35 cellular contexts compared by ENCODE assay signal in genomic region chr3:113297741-113298320, GRCh38.
"Had no signal": no experiment of that assay in that cellular context is flagged by ENCODE, and none has a peak within 500 bp of the region (broad histone marks: within the 10 kb centered on the region; RNA-seq: fewer than 3 reads in every experiment).

No MANE protein-coding gene starts in this region.

- H3K9me3 ChIP-seq: ascending aorta, breast epithelium, MG63, Peyer's patch, SJSA1 had no signal

- H3K4me1 Mint-ChIP-seq: activated naive CD4-positive, alpha-beta T cell treated with anti-CD3 and anti-CD28 coated beads, Interleukin-2, amount 50 U/mL, for 24 hours; activated naive CD8-positive, alpha-beta T cell treated with anti-CD3 and anti-CD28 coated beads, Interleukin-2, amount 10 ng/mL, durations not matched to agents 7 days and 5 days; central memory CD8-positive, alpha-beta T cell had no signal

- H3K9me3 Mint-ChIP-seq: activated CD8-positive, alpha-beta T cell treated with anti-CD3 and anti-CD28 coated beads for 36 hours; activated naive CD4-positive, alpha-beta T cell treated with anti-CD3 and anti-CD28 coated beads, Interleukin-2, amount 50 U/mL, for 24 hours; activated naive CD8-positive, alpha-beta T cell treated with anti-CD3 and anti-CD28 coated beads, Interleukin-2, amount 10 ng/mL, durations not matched to agents 7 days and 5 days; activated T-cell treated with anti-CD3 and anti-CD28 coated beads, Interleukin-2, amount 50 U/mL, for 72 hours; activated T-helper 2 cell treated with anti-CD3 and anti-CD28 coated beads, Interferon-gamma antibody, Interleukin-2, Interleukin-4, amounts not matched to agents 10 μg/mL and 5 μg/mL and 100 μg/mL, durations not matched to agents 14 hours and 24 hours and 36 hours; central memory CD8-positive, alpha-beta T cell had no signal

- H3K4me3 Mint-ChIP-seq: activated CD8-positive, alpha-beta T cell treated with anti-CD3 and anti-CD28 coated beads for 36 hours; activated naive CD4-positive, alpha-beta T cell treated with anti-CD3 and anti-CD28 coated beads, Interleukin-2, amount 50 U/mL, for 24 hours; activated naive CD8-positive, alpha-beta T cell treated with anti-CD3 and anti-CD28 coated beads, Interleukin-2, amount 10 ng/mL, durations not matched to agents 7 days and 5 days; activated T-cell treated with anti-CD3 and anti-CD28 coated beads, Interleukin-2, amount 50 U/mL, for 72 hours; central memory CD8-positive, alpha-beta T cell had no signal

- H3K27me3 Mint-ChIP-seq: activated CD8-positive, alpha-beta T cell treated with anti-CD3 and anti-CD28 coated beads for 36 hours; activated naive CD4-positive, alpha-beta T cell treated with anti-CD3 and anti-CD28 coated beads, Interleukin-2, amount 50 U/mL, for 24 hours; activated naive CD8-positive, alpha-beta T cell treated with anti-CD3 and anti-CD28 coated beads, Interleukin-2, amount 10 ng/mL, durations not matched to agents 7 days and 5 days; central memory CD8-positive, alpha-beta T cell had no signal

- H3K4me1 ChIP-seq: ascending aorta, breast epithelium, Peyer's patch, SJSA1 had no signal

- H3K27me3 ChIP-seq: ascending aorta, breast epithelium, MG63, Peyer's patch, SJSA1 had no signal

- ATAC-seq: activated CD8-positive, alpha-beta T cell treated with anti-CD3 and anti-CD28 coated beads for 36 hours; activated T-cell treated with anti-CD3 and anti-CD28 coated beads, Interleukin-2, amount 50 U/mL, for 72 hours; PC-3 had no signal

- DNase-seq: activated CD4-positive, alpha-beta T cell treated with anti-CD3 and anti-CD28 coated beads for 1 hour; activated CD4-positive, alpha-beta T cell treated with anti-CD3 and anti-CD28 coated beads for 48 hours; activated CD4-positive, CD25-positive, alpha-beta regulatory T cell; activated CD8-positive, alpha-beta T cell treated with anti-CD3 and anti-CD28 coated beads for 36 hours; activated gamma-delta T cell; activated naive CD4-positive, alpha-beta T cell treated with Interleukin-2 at 50 U/mL for 16 hours; activated naive CD8-positive, alpha-beta T cell treated with anti-CD3 and anti-CD28 coated beads, Interleukin-2, amount 10 ng/mL, durations not matched to agents 7 days and 5 days; activated T-cell treated with anti-CD3 and anti-CD28 coated beads, Interleukin-2, amount 50 U/mL, for 1 hour; activated T-cell treated with anti-CD3 and anti-CD28 coated beads, Interleukin-2, amount 50 U/mL, for 72 hours; amygdala; Kasumi-1; KG1; MG63; NCI-H1048; NCI-H1930; NCI-H2081 treated with DMSO at 0.1 percent for 48 hours; NCI-H226; NCI-H526; NCI-H748 treated with DMSO at 0.1 percent for 48 hours; NK-92 treated with Interleukin-12 subunit alpha and Interleukin-12 subunit beta, amount 100 ng/mL, for 24 hours; PC-3; Peyer's patch; RPMI8226; SHP77 treated with DMSO at 0.1 percent for 48 hours; SW 1271; T-helper 1 cell; T-helper 2 cell; T-helper 9 cell; WERI-Rb-1 had no signal

- H3K36me3 ChIP-seq: ascending aorta, breast epithelium, MG63, Peyer's patch, SJSA1, WERI-Rb-1 had no signal

- H3K27ac Mint-ChIP-seq: activated CD8-positive, alpha-beta T cell treated with anti-CD3 and anti-CD28 coated beads for 36 hours; activated naive CD4-positive, alpha-beta T cell treated with anti-CD3 and anti-CD28 coated beads, Interleukin-2, amount 50 U/mL, for 24 hours; activated naive CD8-positive, alpha-beta T cell treated with anti-CD3 and anti-CD28 coated beads, Interleukin-2, amount 10 ng/mL, durations not matched to agents 7 days and 5 days; activated T-cell treated with anti-CD3 and anti-CD28 coated beads, Interleukin-2, amount 50 U/mL, for 72 hours; activated T-helper 2 cell treated with anti-CD3 and anti-CD28 coated beads, Interferon-gamma antibody, Interleukin-2, Interleukin-4, amounts not matched to agents 10 μg/mL and 5 μg/mL and 100 μg/mL, durations not matched to agents 14 hours and 24 hours and 36 hours had no signal

- H3K4me3 ChIP-seq: ascending aorta, breast epithelium, MG63, Peyer's patch, SJSA1 had no signal

- H3K27ac ChIP-seq: ascending aorta, breast epithelium, Peyer's patch, SJSA1, WERI-Rb-1 had no signal
